ENCODE assay signal across 8 cellular contexts in genomic region chr1:179295356-179295755, GRCh38. TPM values are rescaled to one million over a fixed set of nuclear protein-coding genes. Genes with fewer than 3 reads are reported as not detected.
DNase-seq lines count a peak whose midpoint lies in the region; ATAC-seq and TF ChIP-seq lines count a peak whose summit lies in the region.

No MANE protein-coding gene starts in this region.

- H3K36me3 ChIP-seq in transverse colon, result no peaks in the 10 kb centered on the region

- CTCF ChIA-PET in activated naive CD4-positive, alpha-beta T cell treated with anti-CD3 and anti-CD28 coated beads, Interleukin-2, amount 10 ng/mL, durations not matched to agents 7 days and 5 days (lab: Charles Lee), result interaction anchor here (0.7 to 1.7 kb wide), 6 partner anchors 10 to 753 kb away, joined by 3 to 7 read pairs (median 4); partner anchors contain the start of gene AXDND1

- H3K4me1 ChIP-seq in transverse colon, result peaks cover 8 to 40% (median 21%) of the 10 kb centered on the region in 4 donors

- H3K9me3 Mint-ChIP-seq in activated naive CD4-positive, alpha-beta T cell treated with anti-CD3 and anti-CD28 coated beads, Interleukin-2, amount 10 ng/mL, durations not matched to agents 7 days and 5 days, result no peaks in the 10 kb centered on the region
- H3K9me3 Mint-ChIP-seq in activated naive CD8-positive, alpha-beta T cell (ENCODE audit: low read depth), result no peaks in the 10 kb centered on the region

- H3K36me3 Mint-ChIP-seq in activated naive CD4-positive, alpha-beta T cell treated with anti-CD3 and anti-CD28 coated beads, Interleukin-2, amount 10 ng/mL, durations not matched to agents 7 days and 5 days, result peaks cover 25% of the 10 kb centered on the region
- H3K36me3 Mint-ChIP-seq in activated naive CD8-positive, alpha-beta T cell, result peaks cover 5% of the 10 kb centered on the region

- no peak for ATAC-seq in HG03520 (IDR thresholded peaks at IDR 0.05; ENCODE audit: unreplicated experiment)
- ATAC-seq in GM19467 (IDR thresholded peaks at IDR 0.05; ENCODE audit: unreplicated experiment), result no peak

- TF ChIP-seq EP300 in transverse colon (IDR thresholded peaks at IDR 0.05; ENCODE audit: low read depth), result no peak

- H3K27me3 ChIP-seq in transverse colon, result no peaks in the 10 kb centered on the region

- no peak for TF ChIP-seq CTCF in transverse colon (IDR thresholded peaks at IDR 0.05)

- peak overlapping the region; percentile 92 to 94 (median 93) for H3K27ac ChIP-seq in transverse colon

- peaks cover 60% of the 10 kb centered on the region for H3K4me1 Mint-ChIP-seq in activated naive CD4-positive, alpha-beta T cell treated with anti-CD3 and anti-CD28 coated beads, Interleukin-2, amount 10 ng/mL, durations not matched to agents 7 days and 5 days
- H3K4me1 Mint-ChIP-seq in activated naive CD8-positive, alpha-beta T cell (ENCODE audit: low read depth), result peaks cover 56% of the 10 kb centered on the region

- H3K9me3 ChIP-seq in transverse colon, result no peaks in the 10 kb centered on the region

- 90 to 93% methylated on average over 2 of the region's 2 CpGs for WGBS in transverse colon (ENCODE audit: low coverage in 1 of 2), 2 donors

- H3K27ac Mint-ChIP-seq in activated naive CD4-positive, alpha-beta T cell treated with anti-CD3 and anti-CD28 coated beads, Interleukin-2, amount 10 ng/mL, durations not matched to agents 7 days and 5 days, result peak overlapping the region; percentile 91
- peak overlapping the region; percentile 97 for H3K27ac Mint-ChIP-seq in activated naive CD8-positive, alpha-beta T cell

- peak overlapping the region in 1 of 4 donors; percentile 71 for H3K4me3 ChIP-seq in transverse colon

- peak overlapping the region; percentile 82 for H3K4me3 Mint-ChIP-seq in activated naive CD4-positive, alpha-beta T cell treated with anti-CD3 and anti-CD28 coated beads, Interleukin-2, amount 10 ng/mL, durations not matched to agents 7 days and 5 days
- peak overlapping the region; percentile 99 for H3K4me3 Mint-ChIP-seq in activated naive CD8-positive, alpha-beta T cell

- intact Hi-C loops in transverse colon (cut with DNase I; ENCODE audit: low total_unique reads), result no loop called here

- in situ Hi-C loops in transverse colon (cut with MboI; ENCODE audit: low pct_ligation_motif_present in 1 of 4, low pct_unique_long_range_greater_than_20kb in 1 of 4, low sequenced_read_pairs in 3 of 4), result no loop called here

- no peak for TF ChIP-seq POLR2A in transverse colon (IDR thresholded peaks at IDR 0.05)

- no peak for DNase-seq in activated naive CD4-positive, alpha-beta T cell treated with anti-CD3 and anti-CD28 coated beads, Interleukin-2, amount 10 ng/mL, durations not matched to agents 7 days and 5 days
- no peak for DNase-seq in activated naive CD4-positive, alpha-beta T cell treated with anti-CD3 and anti-CD28 coated beads, Interleukin-2, amount 50 U/mL, for 16 hours
- peak; percentile 32 for DNase-seq in kidney glomerular epithelial cell (lab: John Stamatoyannopoulos, UW)
- DNase-seq in transverse colon, result no peak
- DNase-seq in SKM-1 treated with dmso at 0.1 percent for 144 hours (lab: John Stamatoyannopoulos, UW; ENCODE audit: unreplicated experiment), result no peak

- H3K27me3 Mint-ChIP-seq in activated naive CD4-positive, alpha-beta T cell treated with anti-CD3 and anti-CD28 coated beads, Interleukin-2, amount 10 ng/mL, durations not matched to agents 7 days and 5 days, result no peaks in the 10 kb centered on the region
- no peaks in the 10 kb centered on the region for H3K27me3 Mint-ChIP-seq in activated naive CD8-positive, alpha-beta T cell

RNA-seq across cellular contexts. Expression of gene SOAT1, which starts 1.8 kb away (rescaled TPM):
- 10 to 100 TPM in 3 of 4 donors, 1 to 10 TPM in 1; 4.0 to 13.9 (median 10.3) TPM for total RNA-seq in transverse colon
